In genomic region chr2:204670756-204671155, GRCh38 we compare ENCODE assay signal across 23 cellular contexts.
DNase-seq lines count a peak whose midpoint lies in the region; ATAC-seq, FAIRE-seq and TF ChIP-seq lines count a peak whose summit lies in the region.
"Had no signal": no experiment of that assay in that cellular context is flagged by ENCODE, and none has a peak within 500 bp of the region (broad histone marks: within the 10 kb centered on the region; RNA-seq: fewer than 3 reads in every experiment).

No MANE protein-coding gene starts in this region.

- DNase-seq in Caco-2 (no peak), HAP-1 (ENCODE audit: low spot score in 2 of 2) (peak; percentile 66 to 90), endothelial cell of umbilical vein (ENCODE audit: low read depth, low spot score) (no peak), mesenchymal stem cell (no peak), urothelium cell line (ENCODE audit: low spot score) (no peak), aorta (no peak)
- DNase-seq: 8988T; ACHN; AML-193; BE2C; Calu3; CD4-positive, alpha-beta T cell; CD8-positive, alpha-beta memory T cell; DMS79 treated with DMSO at 0.1 percent for 48 hours; GOT3; HCEC 1CT had no signal

- peaks cover 10% of the 10 kb centered on the region for H3K79me1 ChIP-seq in mesenchymal stem cell (replicated peaks; ENCODE audit: low read length, poor library complexity, severe bottlenecking)

- H2BK12ac ChIP-seq in mesenchymal stem cell (ENCODE audit: low read length in 2 of 2), result peak overlapping the region in 1 of 2 experiments; percentile 77

- no peak overlapping the region for H3K14ac ChIP-seq in mesenchymal stem cell (ENCODE audit: low read length in 2 of 2)

- no peaks in the 10 kb centered on the region for H4K20me1 ChIP-seq in endothelial cell of umbilical vein (replicated peaks; ENCODE audit: control insufficient read depth, extremely low read depth, insufficient read depth, low read length)
- H4K20me1 ChIP-seq: BLaER1 treated with 17β-estradiol and CSF1 and Interleukin-3, amounts not matched to agents 10 nM and 100 nM had no signal

- H2AFZ ChIP-seq in endothelial cell of umbilical vein (ENCODE audit: low read depth, low read length) (no peak overlapping the region), mesenchymal stem cell (ENCODE audit: low read depth, low read length) (no peak overlapping the region)

- H3K4me1 ChIP-seq in Caco-2 (peaks cover 75% of the 10 kb centered on the region), HAP-1 (peaks cover 47% of the 10 kb centered on the region), endothelial cell of umbilical vein (ENCODE audit: control insufficient read depth, extremely low read depth, insufficient read depth, low read length) (peaks cover 73% of the 10 kb centered on the region), mesenchymal stem cell (ENCODE audit: control insufficient read depth, insufficient read depth, low read depth, low read length) (no peaks in the 10 kb centered on the region), aorta (ENCODE audit: control insufficient read depth in 1 of 2, insufficient read depth in 2 of 2, low read length in 2 of 2) (no peaks in the 10 kb centered on the region)
- H3K4me1 ChIP-seq: BLaER1 treated with 17β-estradiol and CSF1 and Interleukin-3, amounts not matched to agents 10 nM and 100 nM had no signal

- H4K91ac ChIP-seq in mesenchymal stem cell (ENCODE audit: low read length), result no peak overlapping the region

- 99% methylated on average over 4 of the region's 4 CpGs for WGBS in mesenchymal stem cell
- WGBS in aorta, 2 donors, result 86 to 89% methylated on average over 4 of the region's 4 CpGs

- H2BK120ac ChIP-seq in mesenchymal stem cell (ENCODE audit: low read depth, low read length), result peak overlapping the region; percentile 49

- no peaks in the 10 kb centered on the region for H3K27me3 ChIP-seq in Caco-2 (replicated peaks; ENCODE audit: control insufficient read depth, insufficient read depth, low read length)
- H3K27me3 ChIP-seq in HAP-1 (ENCODE audit: low read depth), result no peaks in the 10 kb centered on the region
- no peaks in the 10 kb centered on the region for H3K27me3 ChIP-seq in endothelial cell of umbilical vein (ENCODE audit: control insufficient read depth in 2 of 2, insufficient read depth in 2 of 2, low read length in 2 of 2)
- no peaks in the 10 kb centered on the region for H3K27me3 ChIP-seq in mesenchymal stem cell (ENCODE audit: control insufficient read depth in 1 of 2, insufficient read depth in 1 of 2, low read length in 2 of 2)
- no peaks in the 10 kb centered on the region for H3K27me3 ChIP-seq in aorta (ENCODE audit: control insufficient read depth in 1 of 2, insufficient read depth in 2 of 2, low read length in 1 of 2)
- H3K27me3 ChIP-seq: BE2C; BLaER1 treated with 17β-estradiol and CSF1 and Interleukin-3, amounts not matched to agents 10 nM and 100 nM had no signal

- H3K4me3 Mint-ChIP-seq in Caco-2 (ENCODE audit: unreplicated experiment), result peak overlapping the region; percentile 6
- H3K4me3 Mint-ChIP-seq: CD14-positive monocyte; CD4-positive, alpha-beta T cell; CD8-positive, alpha-beta memory T cell had no signal

- POLR2A ChIA-PET in Caco-2 (lab: Charles Lee), result no interaction called here
- POLR2A ChIA-PET in endothelial cell of umbilical vein (lab: Charles Lee), result no interaction called here

- H3K4me1 Mint-ChIP-seq in Caco-2 (ENCODE audit: low read depth, unreplicated experiment), result peaks cover 49% of the 10 kb centered on the region
- H3K4me1 Mint-ChIP-seq: CD14-positive monocyte; CD8-positive, alpha-beta memory T cell had no signal

- FAIRE-seq in endothelial cell of umbilical vein (lab: Jason Lieb, UNC) (no peak), urothelium cell line (lab: Jason Lieb, UNC) (no peak)
- FAIRE-seq: A549, G401.6, GM12892, GM19239 had no signal

- peak overlapping the region; percentile 63 for H3K27ac Mint-ChIP-seq in Caco-2 (ENCODE audit: unreplicated experiment)
- H3K27ac Mint-ChIP-seq: CD14-positive monocyte; CD4-positive, alpha-beta T cell; CD8-positive, alpha-beta memory T cell had no signal

- no peak overlapping the region for H3K4ac ChIP-seq in mesenchymal stem cell (ENCODE audit: low read depth in 1 of 2, low read length in 2 of 2)

- peak overlapping the region; percentile 28 to 54 for H3K18ac ChIP-seq in mesenchymal stem cell (ENCODE audit: low read depth in 1 of 2, low read length in 2 of 2)

- ATAC-seq in GM19463 (IDR thresholded peaks at IDR 0.05; ENCODE audit: unreplicated experiment), result no peak
- no peak for ATAC-seq in aorta (ENCODE audit: low FRiP score)
- ATAC-seq: A549 had no signal

- intact Hi-C loops in Caco-2 (cut with micrococcal nuclease; ENCODE audit: unreplicated experiment), result loop anchor here (1.0 to 5.0 kb wide), 3 partner anchors 59 to 343 kb away; partner anchors contain the start of gene PARD3B
- intact Hi-C loops in endothelial cell of umbilical vein (cut with micrococcal nuclease), result loop anchor here (1.0 kb wide), 1 partner anchor 348 kb away; no protein-coding TSS in a partner anchor
- intact Hi-C loops in aorta (cut with DNase I), result no loop called here

- dilution Hi-C loops in endothelial cell of umbilical vein (cut with MboI; ENCODE audit: extremely low pct_ligation_motif_present, low sequenced_read_pairs), result no loop called here

- H2AK5ac ChIP-seq in mesenchymal stem cell (ENCODE audit: low read length, severe bottlenecking), result peak overlapping the region; percentile 13

- H3K79me2 ChIP-seq in endothelial cell of umbilical vein (ENCODE audit: control insufficient read depth, insufficient read depth, low read length), result peaks cover 5% of the 10 kb centered on the region

- H3K4me2 ChIP-seq in endothelial cell of umbilical vein (ENCODE audit: insufficient read depth, low read length), result peak overlapping the region; percentile 37
- no peak overlapping the region for H3K4me2 ChIP-seq in mesenchymal stem cell (ENCODE audit: low read length, poor library complexity, severe bottlenecking)
- H3K4me2 ChIP-seq: BLaER1 treated with 17β-estradiol and CSF1 and Interleukin-3, amounts not matched to agents 10 nM and 100 nM had no signal

- H2BK15ac ChIP-seq in mesenchymal stem cell (ENCODE audit: low read depth, poor library complexity, severe bottlenecking), result no peak overlapping the region

- no peaks in the 10 kb centered on the region for H3K9me3 Mint-ChIP-seq in Caco-2 (ENCODE audit: unreplicated experiment)
- H3K9me3 Mint-ChIP-seq: CD4-positive, alpha-beta T cell; CD8-positive, alpha-beta memory T cell had no signal

- no peak for TF ChIP-seq POLR2A in endothelial cell of umbilical vein (IDR thresholded peaks at IDR 0.05; ENCODE audit: low read depth, low read length)

- in situ Hi-C loops in HAP-1 (cut with MboI; ENCODE audit: low sequenced_read_pairs), result no loop called here

- no peak overlapping the region for H3K23ac ChIP-seq in mesenchymal stem cell (ENCODE audit: low read length in 2 of 2)

- H3K4me3 ChIP-seq in Caco-2 (ENCODE audit: low read depth, low read length) (no peak overlapping the region), HAP-1 (no peak overlapping the region), endothelial cell of umbilical vein (replicated peaks in 1 of 3; ENCODE audit: insufficient read depth in 1 of 3, low read depth in 1 of 3, low read length in 3 of 3) (no peak overlapping the region), mesenchymal stem cell (ENCODE audit: insufficient read depth in 1 of 2, low read depth in 1 of 2, low read length in 2 of 2) (no peak overlapping the region), aorta (ENCODE audit: low read length in 2 of 2) (no peak overlapping the region)
- H3K4me3 ChIP-seq: A549; BLaER1 treated with 17β-estradiol and CSF1 and Interleukin-3, amounts not matched to agents 10 nM and 100 nM had no signal

- no peaks in the 10 kb centered on the region for H3K9me1 ChIP-seq in endothelial cell of umbilical vein (replicated peaks; ENCODE audit: control insufficient read depth, extremely low read depth, insufficient read depth, low read length)

- peaks cover 23% of the 10 kb centered on the region for H3K36me3 Mint-ChIP-seq in Caco-2 (ENCODE audit: insufficient read depth, unreplicated experiment)
- H3K36me3 Mint-ChIP-seq: CD14-positive monocyte; CD8-positive, alpha-beta memory T cell had no signal

- CTCF ChIA-PET in Caco-2 (lab: Charles Lee), result no interaction called here
- CTCF ChIA-PET in endothelial cell of umbilical vein (lab: Charles Lee), result interaction anchor here (0.8 to 3.5 kb wide), 4 partner anchors 10 to 21 kb away, joined by 3 to 26 read pairs (median 6); no protein-coding TSS in a partner anchor

- BruUV-seq in Caco-2 (replicated peaks; lab: Mats Ljungman, UMichigan), result TSS peak; percentile 43
- BruUV-seq in endothelial cell of umbilical vein (replicated peaks; lab: Mats Ljungman, UMichigan), result no TSS peak

- no peak for TF ChIP-seq CTCF in Caco-2 (IDR thresholded peaks at IDR 0.05; ENCODE audit: insufficient read depth in 1 of 2, low read depth in 1 of 2, low read length in 1 of 2, severe bottlenecking in 1 of 2, unreplicated experiment in 1 of 2)
- no peak for TF ChIP-seq CTCF in endothelial cell of umbilical vein (IDR thresholded peaks at IDR 0.05; ENCODE audit: extremely low read depth in 1 of 2, insufficient read depth in 1 of 2, low read depth in 1 of 2, low read length in 2 of 2)

- no peak overlapping the region for H2BK5ac ChIP-seq in mesenchymal stem cell (ENCODE audit: low read depth, low read length, poor library complexity, severe bottlenecking)

- H3K27ac ChIP-seq in endothelial cell of umbilical vein (ENCODE audit: insufficient read depth, low read depth, low read length), result peak overlapping the region; percentile 94
- no peak overlapping the region for H3K27ac ChIP-seq in mesenchymal stem cell (ENCODE audit: low read length, poor library complexity, severe bottlenecking)
- no peak overlapping the region for H3K27ac ChIP-seq in aorta (ENCODE audit: low read depth in 1 of 2, low read length in 2 of 2)
- H3K27ac ChIP-seq: BLaER1 treated with 17β-estradiol and CSF1 and Interleukin-3, amounts not matched to agents 10 nM and 100 nM had no signal

- H3K9me3 ChIP-seq in Caco-2, result no peaks in the 10 kb centered on the region
- no peaks in the 10 kb centered on the region for H3K9me3 ChIP-seq in HAP-1
- no peaks in the 10 kb centered on the region for H3K9me3 ChIP-seq in endothelial cell of umbilical vein (replicated peaks; ENCODE audit: control insufficient read depth, insufficient read depth, low read length)
- H3K9me3 ChIP-seq in mesenchymal stem cell (ENCODE audit: control insufficient read depth, low read length), result no peaks in the 10 kb centered on the region
- H3K9me3 ChIP-seq in aorta (ENCODE audit: control insufficient read depth, low read length), result no peaks in the 10 kb centered on the region
- H3K9me3 ChIP-seq: A549; BE2C; BLaER1 treated with 17β-estradiol and CSF1 and Interleukin-3, amounts not matched to agents 10 nM and 100 nM had no signal

- no peaks in the 10 kb centered on the region for H3K36me3 ChIP-seq in Caco-2 (ENCODE audit: control insufficient read depth, insufficient read depth, low read length)
- H3K36me3 ChIP-seq in HAP-1 (replicated peaks), result no peaks in the 10 kb centered on the region
- H3K36me3 ChIP-seq in endothelial cell of umbilical vein (ENCODE audit: control insufficient read depth in 2 of 2, extremely low read depth in 1 of 2, insufficient read depth in 2 of 2, low read length in 2 of 2), result no peaks in the 10 kb centered on the region
- H3K36me3 ChIP-seq in mesenchymal stem cell (ENCODE audit: control insufficient read depth in 1 of 2, insufficient read depth in 2 of 2, low read depth in 1 of 2, low read length in 2 of 2), result no peaks in the 10 kb centered on the region
- H3K36me3 ChIP-seq in aorta (ENCODE audit: control insufficient read depth in 1 of 2, insufficient read depth in 2 of 2, low read length in 1 of 2), result no peaks in the 10 kb centered on the region
- H3K36me3 ChIP-seq: BE2C; BLaER1 treated with 17β-estradiol and CSF1 and Interleukin-3, amounts not matched to agents 10 nM and 100 nM had no signal

- H4K8ac ChIP-seq in mesenchymal stem cell (ENCODE audit: low read length), result no peak overlapping the region

- no peaks in the 10 kb centered on the region for H3K27me3 Mint-ChIP-seq in Caco-2 (ENCODE audit: insufficient read depth, unreplicated experiment)

- peak overlapping the region; percentile 70 for H3K9ac ChIP-seq in endothelial cell of umbilical vein (replicated peaks; ENCODE audit: extremely low read depth, insufficient read depth, low read length)
- H3K9ac ChIP-seq in mesenchymal stem cell (ENCODE audit: low read length), result no peak overlapping the region
- H3K9ac ChIP-seq: BLaER1 treated with 17β-estradiol and CSF1 and Interleukin-3, amounts not matched to agents 10 nM and 100 nM had no signal

Comparison
In these comparisons a context has a peak if more than half of its experiments do, and no peak if none do; other contexts are left out.
1. DNase-seq: peak in HAP-1 (2 of 2); none in Caco-2 (0 of 2), endothelial cell of umbilical vein (single experiment), mesenchymal stem cell (single experiment), urothelium cell line (single experiment) and aorta (0 of 2).
2. intact Hi-C loops: an anchor here in Caco-2 (1.0 to 5.0 kb wide) and endothelial cell of umbilical vein (1.0 kb wide); none called in aorta.